9 cellular contexts compared by ENCODE assay signal in the genomic region with DNA sequence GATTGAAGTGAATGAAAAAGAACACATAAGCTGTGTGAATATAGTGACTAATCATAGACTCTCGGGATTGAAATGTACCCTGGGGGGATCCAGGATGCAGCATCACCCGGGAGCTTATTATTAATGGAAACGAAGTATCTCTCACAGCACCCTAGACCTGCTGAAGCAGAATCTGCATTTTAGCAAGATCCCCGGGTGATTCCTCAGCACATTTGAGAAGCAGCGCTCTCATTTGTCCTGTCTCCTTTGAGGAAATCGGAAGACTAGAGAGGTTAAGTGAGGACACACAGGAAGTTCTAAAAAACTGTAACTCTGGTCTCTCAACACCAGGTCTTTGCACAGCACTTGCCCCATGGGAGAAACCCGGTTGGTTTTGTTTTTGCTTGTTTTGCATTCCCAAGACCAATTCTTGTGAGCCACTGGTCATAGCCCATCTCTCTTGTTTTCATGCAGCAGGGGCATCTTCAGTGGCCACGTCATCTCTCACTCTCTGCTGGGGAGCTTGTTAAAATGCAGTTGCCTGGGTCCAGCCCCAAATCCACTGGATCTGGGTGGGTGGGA. TPM values are rescaled to one million over a fixed set of nuclear protein-coding genes. Genes with fewer than 3 reads are reported as not detected.
A peak's percentile ranks its signal among the peaks of the same experiment; 100 is the strongest.
DNase-seq lines count a peak whose midpoint lies in the region; ATAC-seq and TF ChIP-seq lines count a peak whose summit lies in the region.
"Had no signal": no experiment of that assay in that cellular context is flagged by ENCODE, and none has a peak within 500 bp of the region (broad histone marks: within the 10 kb centered on the region; RNA-seq: fewer than 3 reads in every experiment).

No MANE protein-coding gene starts in this region.

- peaks cover 22% of the 10 kb centered on the region for H3K4me1 ChIP-seq in mesenchymal stem cell (ENCODE audit: control insufficient read depth, insufficient read depth, low read depth, low read length)

- peak overlapping the region; percentile 14 for H3K27ac ChIP-seq in mesenchymal stem cell (ENCODE audit: low read length, poor library complexity, severe bottlenecking)

- no peak overlapping the region for H2BK5ac ChIP-seq in mesenchymal stem cell (ENCODE audit: low read depth, low read length, poor library complexity, severe bottlenecking)

- H3K4ac ChIP-seq in mesenchymal stem cell (ENCODE audit: low read depth in 1 of 2, low read length in 2 of 2) = peak overlapping the region in 1 of 2 experiments; percentile 54

- peak overlapping the region; percentile 84 for H4K8ac ChIP-seq in mesenchymal stem cell (ENCODE audit: low read length)

- peaks cover 6% of the 10 kb centered on the region for H3K9me3 Mint-ChIP-seq in activated CD8-positive, alpha-beta T cell treated with anti-CD3 and anti-CD28 coated beads for 36 hours

- 35% methylated on average over 8 of the region's 8 CpGs for WGBS in mesenchymal stem cell

- H3K79me1 ChIP-seq in mesenchymal stem cell (replicated peaks; ENCODE audit: low read length, poor library complexity, severe bottlenecking) = peaks cover 30% of the 10 kb centered on the region

- no peak overlapping the region for H2AFZ ChIP-seq in mesenchymal stem cell (ENCODE audit: low read depth, low read length)

- intact Hi-C loops in activated CD8-positive, alpha-beta T cell treated with anti-CD3 and anti-CD28 coated beads for 36 hours (cut with micrococcal nuclease) = no loop called here

- H3K23ac ChIP-seq in mesenchymal stem cell (ENCODE audit: low read length in 2 of 2) = no peak overlapping the region

- DNase-seq in GM04504 (ENCODE audit: low read depth) (peak; percentile 50), mesenchymal stem cell (peak; percentile 85), H4 (ENCODE audit: low spot score) (no peak), glomerular visceral epithelial cell (ENCODE audit: extremely low spot score) (no peak)
- DNase-seq in activated CD8-positive, alpha-beta T cell treated with anti-CD3 and anti-CD28 coated beads for 36 hours = peak; percentile 37
- DNase-seq in stimulated activated CD4-positive, alpha-beta T cell treated with anti-CD3 and anti-CD28 coated beads, Interleukin-2, amount 100 ng/mL, for 48 hours = no peak

- peak overlapping the region; percentile 7 for H3K4me3 Mint-ChIP-seq in activated CD8-positive, alpha-beta T cell treated with anti-CD3 and anti-CD28 coated beads for 36 hours
- H3K4me3 Mint-ChIP-seq: nephron had no signal

- no peaks in the 10 kb centered on the region for H3K27me3 Mint-ChIP-seq in activated CD8-positive, alpha-beta T cell treated with anti-CD3 and anti-CD28 coated beads for 36 hours

- H2BK15ac ChIP-seq in mesenchymal stem cell (ENCODE audit: low read depth, poor library complexity, severe bottlenecking) = no peak overlapping the region

- H3K9me3 ChIP-seq in mesenchymal stem cell (ENCODE audit: control insufficient read depth, low read length) = no peaks in the 10 kb centered on the region

- no peaks in the 10 kb centered on the region for H3K27me3 ChIP-seq in mesenchymal stem cell (ENCODE audit: control insufficient read depth in 1 of 2, insufficient read depth in 1 of 2, low read length in 2 of 2)

- POLR2A ChIA-PET in activated CD8-positive, alpha-beta T cell treated with anti-CD3 and anti-CD28 coated beads for 36 hours (lab: Charles Lee) = interaction anchor here (0.6 to 1.4 kb wide), 2 partner anchors 14 to 22 kb away, joined by 3 read pairs; no protein-coding TSS in a partner anchor

- peak overlapping the region; percentile 81 for H3K27ac Mint-ChIP-seq in activated CD8-positive, alpha-beta T cell treated with anti-CD3 and anti-CD28 coated beads for 36 hours
- H3K27ac Mint-ChIP-seq: nephron had no signal

- no peak overlapping the region for H4K91ac ChIP-seq in mesenchymal stem cell (ENCODE audit: low read length)

- peak overlapping the region in 1 of 2 experiments; percentile 78 for H3K18ac ChIP-seq in mesenchymal stem cell (ENCODE audit: low read depth in 1 of 2, low read length in 2 of 2)

- H3K14ac ChIP-seq in mesenchymal stem cell (ENCODE audit: low read length in 2 of 2) = no peak overlapping the region

- H2BK12ac ChIP-seq in mesenchymal stem cell (ENCODE audit: low read length in 2 of 2) = no peak overlapping the region

- peaks cover 1 to 3% of the 10 kb centered on the region in 2 experiments for H3K36me3 ChIP-seq in mesenchymal stem cell (ENCODE audit: control insufficient read depth in 1 of 2, insufficient read depth in 2 of 2, low read depth in 1 of 2, low read length in 2 of 2)

- peaks cover 7% of the 10 kb centered on the region for H3K36me3 Mint-ChIP-seq in activated CD8-positive, alpha-beta T cell treated with anti-CD3 and anti-CD28 coated beads for 36 hours (ENCODE audit: low read depth)

- peak overlapping the region; percentile 43 for H3K9ac ChIP-seq in mesenchymal stem cell (ENCODE audit: low read length)

- TF ChIP-seq CTCF in activated CD8-positive, alpha-beta T cell treated with anti-CD3 and anti-CD28 coated beads for 36 hours (IDR thresholded peaks at IDR 0.05) = no peak

- H3K4me1 Mint-ChIP-seq in activated CD8-positive, alpha-beta T cell treated with anti-CD3 and anti-CD28 coated beads for 36 hours (ENCODE audit: low read depth) = peaks cover 55% of the 10 kb centered on the region

- CTCF ChIA-PET in activated CD8-positive, alpha-beta T cell treated with anti-CD3 and anti-CD28 coated beads for 36 hours (lab: Charles Lee) = interaction anchor here (0.6 to 1.9 kb wide), 6 partner anchors 13 to 133 kb away, joined by 3 to 7 read pairs (median 6); no protein-coding TSS in a partner anchor

- ATAC-seq in GM19455 (IDR thresholded peaks at IDR 0.05; ENCODE audit: unreplicated experiment) (peak; percentile 91), HG03457 (IDR thresholded peaks at IDR 0.05; ENCODE audit: unreplicated experiment) (peak; percentile 83)
- peak; percentile 60 for ATAC-seq in activated CD8-positive, alpha-beta T cell treated with anti-CD3 and anti-CD28 coated beads for 36 hours

- no peak overlapping the region for H3K4me3 ChIP-seq in mesenchymal stem cell (ENCODE audit: insufficient read depth in 1 of 2, low read depth in 1 of 2, low read length in 2 of 2)

- peak overlapping the region; percentile 64 for H2BK120ac ChIP-seq in mesenchymal stem cell (ENCODE audit: low read depth, low read length)

- H3K4me2 ChIP-seq in mesenchymal stem cell (ENCODE audit: low read length, poor library complexity, severe bottlenecking) = no peak overlapping the region

- H2AK5ac ChIP-seq in mesenchymal stem cell (ENCODE audit: low read length, severe bottlenecking) = no peak overlapping the region

RNA-seq across cellular contexts. Expression of gene ZNF710, which starts 30.2 kb away (rescaled TPM):
- 10 to 100 TPM; 15.2 to 17.2 TPM for total RNA-seq in activated CD8-positive, alpha-beta T cell treated with anti-CD3 and anti-CD28 coated beads for 36 hours
- 23.3 TPM for polyA plus RNA-seq in mesenchymal stem cell (2013, experiment 1 of 2)
- 23.3 TPM for polyA plus RNA-seq in mesenchymal stem cell (2013, experiment 2 of 2)
- 4.7 and 8.4 TPM in 2 replicates for total RNA-seq in H4 (2014; rRNA removed; shearing (Covaris generic))

Comparison
In these comparisons a context has a peak if more than half of its experiments do, and no peak if none do; other contexts are left out.
1. DNase-seq: peak in GM04504 (single experiment), activated CD8-positive, alpha-beta T cell treated with anti-CD3 and anti-CD28 coated beads for 36 hours (single experiment) and mesenchymal stem cell (single experiment); none in H4 (single experiment), glomerular visceral epithelial cell (single experiment) and stimulated activated CD4-positive, alpha-beta T cell treated with anti-CD3 and anti-CD28 coated beads, Interleukin-2, amount 100 ng/mL, for 48 hours (0 of 2).
2. Peak in every context shown above with its lines, with median percentiles within 50 percentile points of each other: ATAC-seq.